1 cellular context compared by ENCODE assay signal in the genomic region with DNA sequence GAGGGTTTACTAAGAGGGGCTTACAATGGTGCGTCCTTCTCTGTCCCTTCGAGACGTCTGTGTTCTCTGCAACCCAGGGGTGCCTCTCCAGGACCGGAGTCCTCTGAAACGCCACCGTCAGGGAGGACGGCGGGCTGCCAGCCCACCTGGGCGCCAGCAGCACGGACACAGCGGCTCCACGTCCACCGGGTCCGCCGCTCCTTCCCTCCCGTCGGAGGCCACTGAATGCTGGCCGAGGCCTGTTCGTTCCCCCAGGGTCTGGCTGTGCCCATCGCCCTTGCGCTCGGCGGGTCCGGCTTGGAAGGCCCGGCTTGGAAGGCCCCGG.
TF ChIP-seq lines count a peak whose summit lies in the region.

No MANE protein-coding gene starts in this region.

TF ChIP-seq in IMR-90, 13 proteins besides CTCF, POLR2A, EP300 and RAD21 (continued from another document):
- no peak for TF ChIP-seq NFE2L2 (IDR thresholded peaks at IDR 0.05; ENCODE audit: low read depth, low read length)
- no peak for TF ChIP-seq MAZ (IDR thresholded peaks at IDR 0.05; ENCODE audit: borderline replicate concordance, low read depth, low read length)
